10 cellular contexts compared by ENCODE assay signal in the genomic region with DNA sequence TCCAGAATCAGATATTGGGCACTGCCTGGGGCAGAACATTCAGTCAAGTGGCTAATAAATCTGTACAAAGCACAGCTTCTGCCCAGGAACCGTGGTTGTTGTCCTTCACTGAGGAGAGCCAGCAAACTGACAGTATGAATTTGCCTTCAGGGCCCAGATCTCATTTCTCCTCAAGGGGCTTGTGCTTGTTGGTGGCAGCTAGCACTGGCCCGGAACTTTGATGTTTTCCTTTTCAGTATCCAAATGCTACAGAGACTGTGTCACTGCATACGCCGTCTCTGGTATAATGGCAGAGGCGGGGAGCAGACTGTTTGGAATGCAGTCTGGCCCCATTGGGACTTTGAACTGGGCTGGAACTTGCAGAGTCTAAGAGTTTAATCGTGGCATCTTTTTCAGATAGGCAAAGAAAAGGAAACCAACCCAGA. TPM values are rescaled to one million over a fixed set of nuclear protein-coding genes. Genes with fewer than 3 reads are reported as not detected.
A peak's percentile ranks its signal among the peaks of the same experiment; 100 is the strongest.
DNase-seq lines count a peak whose midpoint lies in the region; ATAC-seq and TF ChIP-seq lines count a peak whose summit lies in the region.
"Had no signal": no experiment of that assay in that cellular context is flagged by ENCODE, and none has a peak within 500 bp of the region (broad histone marks: within the 10 kb centered on the region; RNA-seq: fewer than 3 reads in every experiment).

No MANE protein-coding gene starts in this region.

- H3K4me1 ChIP-seq in gastroesophageal sphincter (peaks cover 0 to 8% (median 0%) of the 10 kb centered on the region in 3 donors), trophoblast cell (ENCODE audit: control insufficient read depth in 1 of 2, insufficient read depth in 2 of 2, low read length in 2 of 2) (peaks cover 0 to 6% of the 10 kb centered on the region in 2 experiments)

- no peak overlapping the region for H2AK5ac ChIP-seq in trophoblast cell (ENCODE audit: low read length)

- H3K4me3 ChIP-seq in gastroesophageal sphincter, result no peak overlapping the region
- H3K4me3 ChIP-seq in trophoblast cell (ENCODE audit: low read depth, low read length), result no peak overlapping the region

- no peak overlapping the region for H4K8ac ChIP-seq in trophoblast cell (ENCODE audit: low read depth, low read length)

- H4K12ac ChIP-seq in trophoblast cell (ENCODE audit: low read depth, low read length), result no peak overlapping the region

- H2AFZ ChIP-seq in trophoblast cell (ENCODE audit: insufficient read depth, low read length, poor library complexity), result no peak overlapping the region

- peak overlapping the region; percentile 23 for H2BK12ac ChIP-seq in trophoblast cell (ENCODE audit: low read length)

- H3K4me2 ChIP-seq in trophoblast cell (ENCODE audit: low read length), result peak overlapping the region; percentile 34

- H3K27ac ChIP-seq in gastroesophageal sphincter (peak overlapping the region in 1 of 4 donors; percentile 37), trophoblast cell (ENCODE audit: low read depth, low read length) (peak overlapping the region; percentile 80)

- no peaks in the 10 kb centered on the region for H3K9me3 ChIP-seq in gastroesophageal sphincter
- H3K9me3 ChIP-seq in trophoblast cell (ENCODE audit: insufficient read depth, low read depth, low read length), result no peaks in the 10 kb centered on the region

- H3K27me3 ChIP-seq in gastroesophageal sphincter, result no peaks in the 10 kb centered on the region
- no peaks in the 10 kb centered on the region for H3K27me3 ChIP-seq in trophoblast cell (ENCODE audit: insufficient read depth, low read length)

- no peak overlapping the region for H3K23ac ChIP-seq in trophoblast cell (ENCODE audit: low read length)

- no peak overlapping the region for H4K91ac ChIP-seq in trophoblast cell (ENCODE audit: low read depth, low read length)

- TF ChIP-seq CTCF in gastroesophageal sphincter (IDR thresholded peaks at IDR 0.05), result no peak

- H3K4ac ChIP-seq in trophoblast cell (ENCODE audit: low read depth, low read length), result no peak overlapping the region

- H3K79me2 ChIP-seq in trophoblast cell (ENCODE audit: control insufficient read depth, insufficient read depth, low read length, poor library complexity), result no peaks in the 10 kb centered on the region

- peak; percentile 15 for DNase-seq in DMS79 (lab: John Stamatoyannopoulos, UW)
- peak; percentile 58 for DNase-seq in NCI-H69 (lab: John Stamatoyannopoulos, UW)
- DNase-seq in trophoblast cell, result peak; percentile 38 to 55
- no peak for DNase-seq in HK-2 (ENCODE audit: unreplicated experiment)
- DNase-seq in activated CD4-positive, alpha-beta T cell treated with anti-CD3 and anti-CD28 coated beads for 1 hour, result no peak
- DNase-seq in activated CD4-positive, alpha-beta T cell treated with anti-CD3 and anti-CD28 coated beads, Interleukin-2, amount 50 U/mL, for 1 hour, result no peak
- DNase-seq: activated effector memory CD4-positive, alpha-beta T cell treated with Interleukin-2 at 50 U/mL for 16 hours; CD4-positive, CD25-positive, alpha-beta regulatory T cell had no signal

- peaks cover 8% of the 10 kb centered on the region for H3K79me1 ChIP-seq in trophoblast cell (ENCODE audit: low read length)

- peak overlapping the region; percentile 42 for H2BK5ac ChIP-seq in trophoblast cell (ENCODE audit: low read depth, low read length, poor library complexity)

- peak; percentile 40 for ATAC-seq in gastroesophageal sphincter
- ATAC-seq in HG02973 (IDR thresholded peaks at IDR 0.05; ENCODE audit: unreplicated experiment), result no peak

- TF ChIP-seq POLR2A in gastroesophageal sphincter (IDR thresholded peaks at IDR 0.05), result no peak

- no peak overlapping the region for H2BK120ac ChIP-seq in trophoblast cell (ENCODE audit: insufficient read depth, low read length, poor library complexity)

- TF ChIP-seq EP300 in gastroesophageal sphincter (IDR thresholded peaks at IDR 0.05), result no peak

- no peak overlapping the region for H3K18ac ChIP-seq in trophoblast cell (ENCODE audit: low read length)

- no peak overlapping the region for H3K14ac ChIP-seq in trophoblast cell (ENCODE audit: low read length)

- WGBS in gastroesophageal sphincter (ENCODE audit: low coverage in 1 of 2), 2 donors, result 54 to 90% methylated on average over 4 to 6 of the region's 6 CpGs
- no CpG with 5 or more reads among the region's 6 CpGs for WGBS in trophoblast cell (ENCODE audit: extremely low coverage, insufficient coverage, insufficient read length)

- H3K36me3 ChIP-seq in gastroesophageal sphincter, result no peaks in the 10 kb centered on the region
- no peaks in the 10 kb centered on the region for H3K36me3 ChIP-seq in trophoblast cell (ENCODE audit: control insufficient read depth in 1 of 2, insufficient read depth in 2 of 2, low read length in 2 of 2)

- H3K9ac ChIP-seq in trophoblast cell (ENCODE audit: low read length), result no peak overlapping the region

RNA-seq across cellular contexts. Expression of a gene that starts 30.4 kb away (rescaled TPM):
- 100 to 1,000 TPM in 2 of 4 donors, 10 to 100 TPM in 2; 50.3 to 277 (median 118) TPM for total RNA-seq in gastroesophageal sphincter
- 62.9 and 91.7 TPM in 2 replicates for polyA plus RNA-seq in trophoblast cell (2013)

RNA-seq across cellular contexts. Expression of a gene that starts 54.1 kb away (rescaled TPM):
- 10 to 100 TPM; 35.5 to 58.0 (median 52.1) TPM for total RNA-seq in gastroesophageal sphincter
- 48.2 and 48.7 TPM in 2 replicates for polyA plus RNA-seq in trophoblast cell (2013)

Comparison
In these comparisons a context has a peak if more than half of its experiments do, and no peak if none do; other contexts are left out.
1. DNase-seq: peak in DMS79 (single experiment), NCI-H69 (single experiment) and trophoblast cell (2 of 2); none in HK-2 (single experiment), activated CD4-positive, alpha-beta T cell treated with anti-CD3 and anti-CD28 coated beads for 1 hour (single experiment) and activated CD4-positive, alpha-beta T cell treated with anti-CD3 and anti-CD28 coated beads, Interleukin-2, amount 50 U/mL, for 1 hour (single experiment).